Comparison of ENCODE assay signal across 8 cellular contexts in the genomic region with DNA sequence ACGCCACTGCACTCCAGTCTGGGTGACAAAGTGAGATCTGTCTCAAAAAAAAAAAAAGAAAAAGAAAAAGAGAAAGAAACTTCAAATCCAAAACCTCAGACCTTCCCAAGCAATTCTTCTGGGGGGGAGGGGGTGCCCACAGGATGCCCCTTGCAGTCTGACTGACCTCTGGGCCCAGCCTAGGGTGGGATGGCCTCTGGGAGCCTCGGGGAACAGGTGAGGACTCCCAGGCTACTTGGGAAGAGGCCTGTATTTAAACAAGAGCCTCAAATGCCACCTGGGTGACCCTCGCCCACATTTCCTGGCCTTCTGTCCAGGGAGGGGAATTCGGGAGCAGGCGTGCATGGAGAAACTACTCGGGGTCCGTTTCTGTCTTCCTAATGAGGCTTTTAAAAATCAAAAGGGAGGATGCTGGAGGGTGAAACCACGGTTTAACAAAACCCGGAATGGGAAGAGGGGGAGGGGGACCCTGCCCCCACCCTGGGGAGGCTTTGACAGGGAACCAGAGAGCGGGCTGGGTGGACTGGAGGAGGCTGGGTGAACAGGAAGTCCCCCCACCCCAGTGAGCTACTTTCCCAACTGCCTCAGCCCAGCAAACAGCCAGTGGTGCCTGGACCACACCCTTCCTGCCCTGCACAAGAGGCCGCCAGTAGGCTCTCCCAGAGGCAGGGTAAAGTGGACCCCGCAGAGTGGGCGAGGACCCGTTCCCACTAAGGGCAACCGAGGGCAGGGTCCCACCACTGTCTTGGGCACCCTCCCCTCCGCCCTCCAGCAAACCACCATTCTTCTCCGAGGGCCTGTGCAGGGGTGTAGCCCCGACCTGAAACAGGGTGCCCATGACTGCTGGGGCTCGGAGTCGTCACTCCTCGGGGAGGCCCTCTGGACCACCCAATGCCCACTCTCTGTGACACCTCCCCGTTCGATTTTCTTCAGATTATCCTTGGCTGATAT. TPM values are rescaled to one million over a fixed set of nuclear protein-coding genes. Genes with fewer than 3 reads are reported as not detected.
DNase-seq lines count a peak whose midpoint lies in the region; ATAC-seq and TF ChIP-seq lines count a peak whose summit lies in the region.

No MANE protein-coding gene starts in this region.

- intact Hi-C loops in thyroid gland (cut with DNase I), result loop anchor here (5.0 kb wide), 1 partner anchor 199 kb away; a partner anchor contains a TSS

- H3K27me3 ChIP-seq in mononuclear cell (ENCODE audit: insufficient read depth, low read length) (no peaks in the 10 kb centered on the region), thyroid gland (no peaks in the 10 kb centered on the region)

- H3K9me3 Mint-ChIP-seq in activated naive CD8-positive, alpha-beta T cell (ENCODE audit: low read depth), result no peaks in the 10 kb centered on the region

- H3K36me3 Mint-ChIP-seq in activated naive CD8-positive, alpha-beta T cell, result peaks cover 2% of the 10 kb centered on the region

- WGBS in thyroid gland, 2 donors, result 53 to 65% methylated on average over 16 to 22 of the region's 23 CpGs

- in situ Hi-C loops in KBM-7 (cut with MboI; ENCODE audit: low pct_unique_long_range_greater_than_20kb, low sequenced_read_pairs), result no loop called here

- H3K27ac Mint-ChIP-seq in activated naive CD8-positive, alpha-beta T cell, result peak overlapping the region; percentile 75

- H3K9me3 ChIP-seq in mononuclear cell (ENCODE audit: low read depth, low read length) (no peaks in the 10 kb centered on the region), thyroid gland (no peaks in the 10 kb centered on the region)

- H3K4me1 Mint-ChIP-seq in activated naive CD8-positive, alpha-beta T cell (ENCODE audit: low read depth), result peaks cover 49% of the 10 kb centered on the region

- H3K27me3 Mint-ChIP-seq in activated naive CD8-positive, alpha-beta T cell, result no peaks in the 10 kb centered on the region

- H3K27ac ChIP-seq in thyroid gland, result peak overlapping the region in 1 of 3 donors; percentile 41

- TF ChIP-seq CTCF in thyroid gland (IDR thresholded peaks at IDR 0.05), result no peak

- H3K4me3 Mint-ChIP-seq in activated naive CD8-positive, alpha-beta T cell, result peak overlapping the region; percentile 82

- H3K4me1 ChIP-seq in mononuclear cell (ENCODE audit: insufficient read depth, low read length) (peaks cover 49% of the 10 kb centered on the region), thyroid gland (peaks cover 18 to 25% of the 10 kb centered on the region in 2 donors)

- peak; percentile 59 for DNase-seq in CD1c-positive myeloid dendritic cell (ENCODE audit: extremely low spot score)
- peak; percentile 95 for DNase-seq in KBM-7
- DNase-seq in NCI-H1092 (lab: John Stamatoyannopoulos, UW), result no peak
- no peak for DNase-seq in thyroid gland
- DNase-seq in NCI-H1436 treated with DMSO at 0.1 percent for 48 hours (lab: John Stamatoyannopoulos, UW), result no peak

- H3K4me3 ChIP-seq in mononuclear cell (ENCODE audit: low read length), result peak overlapping the region; percentile 67
- peak overlapping the region in 1 of 3 donors; percentile 75 for H3K4me3 ChIP-seq in thyroid gland (replicated peaks in 1 of 3)

- no peaks in the 10 kb centered on the region for H3K36me3 ChIP-seq in thyroid gland

- no peak for TF ChIP-seq POLR2A in thyroid gland (IDR thresholded peaks at IDR 0.05)

- ATAC-seq in GM18517 (IDR thresholded peaks at IDR 0.05; ENCODE audit: unreplicated experiment), result no peak

RNA-seq across cellular contexts. Expression of a gene that starts 1.5 kb away (rescaled TPM):
- total RNA-seq in mononuclear cell, result 13.5 TPM
- 10 to 100 TPM in 2 of 4 donors, 1 to 10 TPM in 2; 9.2 to 19.7 (median 12.0) TPM for total RNA-seq in thyroid gland

Comparison
In these comparisons a context has a peak if more than half of its experiments do, and no peak if none do; other contexts are left out.
1. DNase-seq: peak in CD1c-positive myeloid dendritic cell (single experiment) and KBM-7 (single experiment); none in NCI-H1092 (single experiment), thyroid gland (0 of 2) and NCI-H1436 treated with DMSO at 0.1 percent for 48 hours (single experiment).